In the genomic region with DNA sequence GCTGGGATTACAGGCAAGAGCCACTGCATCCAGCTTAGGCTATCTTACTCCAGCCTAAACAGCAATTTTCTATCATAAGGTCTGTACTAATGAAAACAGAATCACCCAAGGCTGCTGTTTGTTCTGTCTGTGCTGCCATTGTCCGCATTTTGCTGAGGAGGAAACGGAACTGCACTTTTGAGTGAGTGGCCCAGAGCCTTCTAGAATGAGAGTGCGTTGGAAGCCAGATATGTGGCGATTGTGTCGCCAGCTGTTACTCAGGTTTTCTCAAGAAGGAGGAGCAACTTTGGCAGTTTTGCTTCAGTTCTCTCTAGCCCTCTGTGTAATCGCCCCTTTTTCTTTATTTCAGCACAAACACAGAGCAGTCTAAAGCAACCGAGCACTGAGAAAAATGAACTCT, we compare ENCODE assay signal across 18 cellular contexts. TPM values are rescaled to one million over a fixed set of nuclear protein-coding genes. Genes with fewer than 3 reads are reported as not detected.
DNase-seq lines count a peak whose midpoint lies in the region; ATAC-seq and TF ChIP-seq lines count a peak whose summit lies in the region.
"Had no signal": no experiment of that assay in that cellular context is flagged by ENCODE, and none has a peak within 500 bp of the region (broad histone marks: within the 10 kb centered on the region; RNA-seq: fewer than 3 reads in every experiment).

No MANE protein-coding gene starts in this region.

- intact Hi-C loops in activated CD8-positive, alpha-beta T cell treated with anti-CD3 and anti-CD28 coated beads for 36 hours (cut with micrococcal nuclease): no loop called here
- intact Hi-C loops in activated T-helper 1 cell treated with anti-CD3 and anti-CD28 coated beads, Interleukin-12 subunit alpha, Interleukin-12 subunit beta, Interleukin-2, Interleukin-4 antibody, amounts not matched to agents 30 ng/mL and 10 ng/mL and 1 ng/mL, durations not matched to agents 14 hours and 24 hours and 36 hours (cut with micrococcal nuclease): no loop called here

- no peak overlapping the region for H3K4me3 ChIP-seq in CD8-positive, alpha-beta memory T cell (ENCODE audit: low read length)
- H3K4me3 ChIP-seq: A549, K562 had no signal

- no peak overlapping the region for H3K27ac Mint-ChIP-seq in activated CD8-positive, alpha-beta T cell treated with anti-CD3 and anti-CD28 coated beads for 36 hours
- no peak overlapping the region for H3K27ac Mint-ChIP-seq in activated CD8-positive, alpha-beta T cell treated with anti-CD3 and anti-CD28 coated beads, Interleukin-2, amount 10 ng/mL, durations not matched to agents 7 days and 5 days
- H3K27ac Mint-ChIP-seq in CD8-positive, alpha-beta memory T cell: peak overlapping the region in 6 of 8 donors; percentile 66 to 98 (median 95)
- no peak overlapping the region for H3K27ac Mint-ChIP-seq in activated T-helper 1 cell treated with anti-CD3 and anti-CD28 coated beads, Interleukin-12 subunit alpha, Interleukin-12 subunit beta, Interleukin-2, Interleukin-4 antibody, amounts not matched to agents 30 ng/mL and 10 ng/mL and 1 ng/mL, durations not matched to agents 14 hours and 24 hours and 36 hours
- peak overlapping the region; percentile 96 to 100 for H3K27ac Mint-ChIP-seq in natural killer cell treated with Interleukin-12 subunit alpha and Interleukin-12 subunit beta and Interleukin-15 and Interleukin-18, amount 100 ng/mL, for 72 hours

- no peaks in the 10 kb centered on the region for H3K9me3 ChIP-seq in CD8-positive, alpha-beta memory T cell (ENCODE audit: low read length)
- H3K9me3 ChIP-seq: A549, Peyer's patch had no signal

- H3K4me1 ChIP-seq in CD8-positive, alpha-beta memory T cell (ENCODE audit: insufficient read depth, low read length): peaks cover 49% of the 10 kb centered on the region

- peaks cover 86% of the 10 kb centered on the region for H3K36me3 Mint-ChIP-seq in activated CD8-positive, alpha-beta T cell treated with anti-CD3 and anti-CD28 coated beads for 36 hours (ENCODE audit: low read depth)
- peaks cover 85% of the 10 kb centered on the region for H3K36me3 Mint-ChIP-seq in activated CD8-positive, alpha-beta T cell treated with anti-CD3 and anti-CD28 coated beads, Interleukin-2, amount 10 ng/mL, durations not matched to agents 7 days and 5 days (ENCODE audit: low read depth)
- peaks cover 29 to 84% (median 78%) of the 10 kb centered on the region in 3 donors for H3K36me3 Mint-ChIP-seq in CD8-positive, alpha-beta memory T cell
- peaks cover 90% of the 10 kb centered on the region for H3K36me3 Mint-ChIP-seq in activated T-helper 1 cell treated with anti-CD3 and anti-CD28 coated beads, Interleukin-12 subunit alpha, Interleukin-12 subunit beta, Interleukin-2, Interleukin-4 antibody, amounts not matched to agents 30 ng/mL and 10 ng/mL and 1 ng/mL, durations not matched to agents 14 hours and 24 hours and 36 hours (ENCODE audit: low read depth)
- H3K36me3 Mint-ChIP-seq in natural killer cell treated with Interleukin-12 subunit alpha and Interleukin-12 subunit beta and Interleukin-15 and Interleukin-18, amount 100 ng/mL, for 72 hours: peaks cover 79% of the 10 kb centered on the region

- no peaks in the 10 kb centered on the region for H3K27me3 ChIP-seq in CD8-positive, alpha-beta memory T cell (ENCODE audit: insufficient read depth, low read length, poor library complexity, severe bottlenecking)
- H3K27me3 ChIP-seq: Peyer's patch had no signal

- CTCF ChIA-PET in activated CD8-positive, alpha-beta T cell treated with anti-CD3 and anti-CD28 coated beads for 36 hours (lab: Charles Lee): interaction anchor here (1.1 to 1.4 kb wide), 2 partner anchors 8 to 119 kb away, joined by 4 to 7 read pairs; no protein-coding TSS in a partner anchor
- CTCF ChIA-PET in activated CD8-positive, alpha-beta T cell treated with anti-CD3 and anti-CD28 coated beads, Interleukin-2, amount 10 ng/mL, durations not matched to agents 7 days and 5 days (lab: Charles Lee): interaction anchor here (0.5 to 4.9 kb wide), 5 partner anchors 17 to 1359 kb away, joined by 3 to 22 read pairs (median 5); no protein-coding TSS in a partner anchor
- CTCF ChIA-PET in CD8-positive, alpha-beta memory T cell (lab: Charles Lee): interaction anchor here (2.2 kb wide), 1 partner anchor 7 kb away, joined by 5 read pairs; no protein-coding TSS in a partner anchor

- H3K27me3 Mint-ChIP-seq in activated CD8-positive, alpha-beta T cell treated with anti-CD3 and anti-CD28 coated beads for 36 hours: peaks cover 12% of the 10 kb centered on the region
- no peaks in the 10 kb centered on the region for H3K27me3 Mint-ChIP-seq in activated CD8-positive, alpha-beta T cell treated with anti-CD3 and anti-CD28 coated beads, Interleukin-2, amount 10 ng/mL, durations not matched to agents 7 days and 5 days (ENCODE audit: low read depth)
- no peaks in the 10 kb centered on the region for H3K27me3 Mint-ChIP-seq in CD8-positive, alpha-beta memory T cell
- no peaks in the 10 kb centered on the region for H3K27me3 Mint-ChIP-seq in activated T-helper 1 cell treated with anti-CD3 and anti-CD28 coated beads, Interleukin-12 subunit alpha, Interleukin-12 subunit beta, Interleukin-2, Interleukin-4 antibody, amounts not matched to agents 30 ng/mL and 10 ng/mL and 1 ng/mL, durations not matched to agents 14 hours and 24 hours and 36 hours (ENCODE audit: insufficient read depth)
- H3K27me3 Mint-ChIP-seq in natural killer cell treated with Interleukin-12 subunit alpha and Interleukin-12 subunit beta and Interleukin-15 and Interleukin-18, amount 100 ng/mL, for 72 hours: no peaks in the 10 kb centered on the region

- H3K27ac ChIP-seq in CD8-positive, alpha-beta memory T cell (ENCODE audit: low read depth, low read length): no peak overlapping the region
- no peak overlapping the region for H3K27ac ChIP-seq in caudate nucleus (ENCODE audit: low read depth, low read length)
- H3K27ac ChIP-seq: A549 had no signal

- POLR2A ChIA-PET in activated CD8-positive, alpha-beta T cell treated with anti-CD3 and anti-CD28 coated beads for 36 hours (lab: Charles Lee): interaction anchor here (0.6 to 4.4 kb wide), 15 partner anchors 9 to 204 kb away, joined by 3 to 28 read pairs (median 3); a partner anchor contains a TSS
- POLR2A ChIA-PET in activated CD8-positive, alpha-beta T cell treated with anti-CD3 and anti-CD28 coated beads, Interleukin-2, amount 10 ng/mL, durations not matched to agents 7 days and 5 days (lab: Charles Lee): interaction anchor here (1.0 to 3.6 kb wide), 3 partner anchors 13 to 37 kb away, joined by 3 to 19 read pairs (median 4); no protein-coding TSS in a partner anchor
- POLR2A ChIA-PET in CD8-positive, alpha-beta memory T cell (lab: Charles Lee): interaction anchor here (0.7 to 2.1 kb wide), 3 partner anchors 10 to 110 kb away, joined by 6 to 10 read pairs (median 10); no protein-coding TSS in a partner anchor

- peaks cover 23% of the 10 kb centered on the region for H3K36me3 ChIP-seq in CD8-positive, alpha-beta memory T cell (ENCODE audit: insufficient read depth, low read length)

- H3K9me3 Mint-ChIP-seq in activated CD8-positive, alpha-beta T cell treated with anti-CD3 and anti-CD28 coated beads for 36 hours: peaks cover 3% of the 10 kb centered on the region
- no peaks in the 10 kb centered on the region for H3K9me3 Mint-ChIP-seq in activated CD8-positive, alpha-beta T cell treated with anti-CD3 and anti-CD28 coated beads, Interleukin-2, amount 10 ng/mL, durations not matched to agents 7 days and 5 days (ENCODE audit: insufficient read depth)
- no peaks in the 10 kb centered on the region for H3K9me3 Mint-ChIP-seq in CD8-positive, alpha-beta memory T cell
- no peaks in the 10 kb centered on the region for H3K9me3 Mint-ChIP-seq in activated T-helper 1 cell treated with anti-CD3 and anti-CD28 coated beads, Interleukin-12 subunit alpha, Interleukin-12 subunit beta, Interleukin-2, Interleukin-4 antibody, amounts not matched to agents 30 ng/mL and 10 ng/mL and 1 ng/mL, durations not matched to agents 14 hours and 24 hours and 36 hours
- no peaks in the 10 kb centered on the region for H3K9me3 Mint-ChIP-seq in natural killer cell treated with Interleukin-12 subunit alpha and Interleukin-12 subunit beta and Interleukin-15 and Interleukin-18, amount 100 ng/mL, for 72 hours

- no peak for TF ChIP-seq CTCF in activated CD8-positive, alpha-beta T cell treated with anti-CD3 and anti-CD28 coated beads for 36 hours (IDR thresholded peaks at IDR 0.05)

- no peak for ATAC-seq in activated CD8-positive, alpha-beta T cell treated with anti-CD3 and anti-CD28 coated beads for 36 hours
- no peak for ATAC-seq in activated CD8-positive, alpha-beta T cell treated with anti-CD3 and anti-CD28 coated beads, Interleukin-2, amount 10 ng/mL, durations not matched to agents 7 days and 5 days
- no peak for ATAC-seq in natural killer cell treated with Interleukin-12 subunit alpha and Interleukin-12 subunit beta and Interleukin-15 and Interleukin-18, amount 100 ng/mL, for 72 hours
- no peak for ATAC-seq in HG03378 (IDR thresholded peaks at IDR 0.05; ENCODE audit: unreplicated experiment)
- ATAC-seq: A549 had no signal

- peak overlapping the region; percentile 78 for H3K4me3 Mint-ChIP-seq in activated CD8-positive, alpha-beta T cell treated with anti-CD3 and anti-CD28 coated beads for 36 hours
- H3K4me3 Mint-ChIP-seq in activated CD8-positive, alpha-beta T cell treated with anti-CD3 and anti-CD28 coated beads, Interleukin-2, amount 10 ng/mL, durations not matched to agents 7 days and 5 days: no peak overlapping the region
- H3K4me3 Mint-ChIP-seq in CD8-positive, alpha-beta memory T cell: peak overlapping the region in 6 of 7 donors; percentile 92 to 100 (median 96)
- peak overlapping the region; percentile 89 for H3K4me3 Mint-ChIP-seq in activated T-helper 1 cell treated with anti-CD3 and anti-CD28 coated beads, Interleukin-12 subunit alpha, Interleukin-12 subunit beta, Interleukin-2, Interleukin-4 antibody, amounts not matched to agents 30 ng/mL and 10 ng/mL and 1 ng/mL, durations not matched to agents 14 hours and 24 hours and 36 hours
- peak overlapping the region; percentile 98 for H3K4me3 Mint-ChIP-seq in natural killer cell treated with Interleukin-12 subunit alpha and Interleukin-12 subunit beta and Interleukin-15 and Interleukin-18, amount 100 ng/mL, for 72 hours

- peaks cover 73% of the 10 kb centered on the region for H3K4me1 Mint-ChIP-seq in activated CD8-positive, alpha-beta T cell treated with anti-CD3 and anti-CD28 coated beads for 36 hours (ENCODE audit: low read depth)
- peaks cover 83% of the 10 kb centered on the region for H3K4me1 Mint-ChIP-seq in activated CD8-positive, alpha-beta T cell treated with anti-CD3 and anti-CD28 coated beads, Interleukin-2, amount 10 ng/mL, durations not matched to agents 7 days and 5 days (ENCODE audit: low read depth)
- peaks cover 71 to 99% (median 97%) of the 10 kb centered on the region in 3 donors for H3K4me1 Mint-ChIP-seq in CD8-positive, alpha-beta memory T cell
- H3K4me1 Mint-ChIP-seq in activated T-helper 1 cell treated with anti-CD3 and anti-CD28 coated beads, Interleukin-12 subunit alpha, Interleukin-12 subunit beta, Interleukin-2, Interleukin-4 antibody, amounts not matched to agents 30 ng/mL and 10 ng/mL and 1 ng/mL, durations not matched to agents 14 hours and 24 hours and 36 hours (ENCODE audit: low read depth): peaks cover 91% of the 10 kb centered on the region
- H3K4me1 Mint-ChIP-seq in natural killer cell treated with Interleukin-12 subunit alpha and Interleukin-12 subunit beta and Interleukin-15 and Interleukin-18, amount 100 ng/mL, for 72 hours (ENCODE audit: low read depth in 2 of 2): peaks cover 70 to 80% of the 10 kb centered on the region in 2 donors

- no peak for DNase-seq in activated CD8-positive, alpha-beta T cell treated with anti-CD3 and anti-CD28 coated beads for 36 hours
- DNase-seq in activated CD8-positive, alpha-beta T cell treated with anti-CD3 and anti-CD28 coated beads, Interleukin-2, amount 10 ng/mL, durations not matched to agents 7 days and 5 days: no peak
- DNase-seq in CD8-positive, alpha-beta memory T cell: no peak
- DNase-seq in activated T-helper 1 cell treated with anti-CD3 and anti-CD28 coated beads, Interleukin-12 subunit alpha, Interleukin-12 subunit beta, Interleukin-2, Interleukin-4 antibody, amounts not matched to agents 30 ng/mL and 10 ng/mL and 1 ng/mL, durations not matched to agents 14 hours and 24 hours and 36 hours (ENCODE audit: low spot score): no peak
- DNase-seq in natural killer cell treated with Interleukin-12 subunit alpha and Interleukin-12 subunit beta and Interleukin-15 and Interleukin-18, amount 100 ng/mL, for 72 hours (ENCODE audit: low spot score): no peak
- DNase-seq in caudate nucleus (lab: John Stamatoyannopoulos, UW) (no peak), SIG-M5 treated with dmso at 0.1 percent for 504 hours (lab: John Stamatoyannopoulos, UW; ENCODE audit: unreplicated experiment) (no peak)
- DNase-seq: DMS 273 treated with DMSO at 0.1 percent for 48 hours, GOT3, NCI-H1092 treated with DMSO at 0.1 percent for 48 hours, NCI-H1694 treated with DMSO at 0.1 percent for 48 hours, NCI-H446 treated with DMSO at 0.1 percent for 48 hours, NCI-H748 treated with DMSO at 0.1 percent for 48 hours, SHP77 had no signal

RNA-seq across cellular contexts. Expression of a gene that starts 18.3 kb away (rescaled TPM):
- 10 to 100 TPM; 24.6 to 24.7 TPM for total RNA-seq in activated CD8-positive, alpha-beta T cell treated with anti-CD3 and anti-CD28 coated beads for 36 hours
- total RNA-seq in activated CD8-positive, alpha-beta T cell treated with anti-CD3 and anti-CD28 coated beads, Interleukin-2, amount 10 ng/mL, durations not matched to agents 7 days and 5 days: 10 to 100 TPM; 14.4 to 14.7 TPM
- 10 to 100 TPM; 88.2 to 90.7 TPM for total RNA-seq in CD8-positive, alpha-beta memory T cell
- 79.8 TPM for polyA plus RNA-seq in CD8-positive, alpha-beta memory T cell
- total RNA-seq in activated T-helper 1 cell treated with anti-CD3 and anti-CD28 coated beads, Interleukin-12 subunit alpha, Interleukin-12 subunit beta, Interleukin-2, Interleukin-4 antibody, amounts not matched to agents 30 ng/mL and 10 ng/mL and 1 ng/mL, durations not matched to agents 14 hours and 24 hours and 36 hours: 74.1 and 78.8 TPM in 2 replicates
- 100 to 1,000 TPM; 174 to 192 TPM for total RNA-seq in natural killer cell treated with Interleukin-12 subunit alpha and Interleukin-12 subunit beta and Interleukin-15 and Interleukin-18, amount 100 ng/mL, for 72 hours

Comparison
In these comparisons a context has a peak if more than half of its experiments do, and no peak if none do; other contexts are left out.
1. H3K27ac Mint-ChIP-seq: peak in CD8-positive, alpha-beta memory T cell (6 of 8) and natural killer cell treated with Interleukin-12 subunit alpha and Interleukin-12 subunit beta and Interleukin-15 and Interleukin-18, amount 100 ng/mL, for 72 hours (2 of 2); none in activated CD8-positive, alpha-beta T cell treated with anti-CD3 and anti-CD28 coated beads for 36 hours (single experiment), activated CD8-positive, alpha-beta T cell treated with anti-CD3 and anti-CD28 coated beads, Interleukin-2, amount 10 ng/mL, durations not matched to agents 7 days and 5 days (single experiment) and activated T-helper 1 cell treated with anti-CD3 and anti-CD28 coated beads, Interleukin-12 subunit alpha, Interleukin-12 subunit beta, Interleukin-2, Interleukin-4 antibody, amounts not matched to agents 30 ng/mL and 10 ng/mL and 1 ng/mL, durations not matched to agents 14 hours and 24 hours and 36 hours (single experiment).